Comparison of ENCODE assay signal across 38 cellular contexts in the genomic region with DNA sequence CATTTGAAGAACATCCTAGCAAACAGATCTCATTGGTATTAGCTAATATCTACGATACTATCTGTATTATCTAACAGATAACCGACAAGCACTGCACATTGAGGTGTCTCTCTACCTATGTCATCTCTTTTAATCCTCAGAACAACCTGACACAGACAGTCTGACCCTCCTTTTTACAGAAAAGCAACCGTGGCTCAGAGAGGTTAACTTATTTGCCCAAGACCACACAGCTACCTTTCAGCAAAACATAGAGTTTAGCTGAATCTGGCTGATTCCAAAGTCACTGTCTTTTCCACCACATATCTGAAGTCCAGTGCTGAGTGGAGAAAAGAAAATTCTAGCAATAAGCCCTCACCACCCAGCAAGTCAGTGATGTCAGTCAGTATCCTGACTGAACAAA.
"Had no signal": no experiment of that assay in that cellular context is flagged by ENCODE, and none has a peak within 500 bp of the region (broad histone marks: within the 10 kb centered on the region; RNA-seq: fewer than 3 reads in every experiment).

No MANE protein-coding gene starts in this region.

- H3K4me1 Mint-ChIP-seq: activated CD4-positive, alpha-beta memory T cell treated with anti-CD3 and anti-CD28 coated beads, Interleukin-2, amount 10 ng/mL, durations not matched to agents 7 days and 5 days; activated CD4-positive, alpha-beta T cell treated with anti-CD3 and anti-CD28 coated beads for 36 hours; activated CD4-positive, alpha-beta T cell treated with anti-CD3 and anti-CD28 coated beads, Interleukin-2, amount 10 ng/mL, durations not matched to agents 7 days and 5 days; activated CD8-positive, alpha-beta memory T cell treated with anti-CD3 and anti-CD28 coated beads, Interleukin-2, amount 10 ng/mL, durations not matched to agents 7 days and 5 days; activated T-helper 17 cell treated with anti-CD3 and anti-CD28 coated beads, Interleukin-2, amount 50 U/mL, for 72 hours; central memory CD8-positive, alpha-beta T cell had no signal

- H3K27me3 ChIP-seq: ascending aorta, cardiac muscle cell had no signal

- H3K36me3 Mint-ChIP-seq: activated CD8-positive, alpha-beta memory T cell treated with anti-CD3 and anti-CD28 coated beads, Interleukin-2, amount 10 ng/mL, durations not matched to agents 7 days and 5 days; activated naive CD8-positive, alpha-beta T cell treated with anti-CD3 and anti-CD28 coated beads for 36 hours; brain had no signal

- H3K4me3 ChIP-seq: ascending aorta, cardiac muscle cell had no signal

- H3K27me3 Mint-ChIP-seq: activated CD4-positive, alpha-beta memory T cell treated with anti-CD3 and anti-CD28 coated beads, Interleukin-2, amount 10 ng/mL, durations not matched to agents 7 days and 5 days; activated CD4-positive, alpha-beta T cell treated with anti-CD3 and anti-CD28 coated beads for 36 hours; activated CD4-positive, alpha-beta T cell treated with anti-CD3 and anti-CD28 coated beads, Interleukin-2, amount 10 ng/mL, durations not matched to agents 7 days and 5 days; activated CD8-positive, alpha-beta memory T cell treated with anti-CD3 and anti-CD28 coated beads, Interleukin-2, amount 10 ng/mL, durations not matched to agents 7 days and 5 days; activated naive CD8-positive, alpha-beta T cell treated with anti-CD3 and anti-CD28 coated beads for 36 hours; activated T-helper 17 cell treated with anti-CD3 and anti-CD28 coated beads, Interleukin-2, amount 50 U/mL, for 72 hours; central memory CD8-positive, alpha-beta T cell had no signal

- H3K27ac Mint-ChIP-seq: activated CD4-positive, alpha-beta memory T cell treated with anti-CD3 and anti-CD28 coated beads, Interleukin-2, amount 10 ng/mL, durations not matched to agents 7 days and 5 days; activated CD4-positive, alpha-beta T cell treated with anti-CD3 and anti-CD28 coated beads for 36 hours; activated CD4-positive, alpha-beta T cell treated with anti-CD3 and anti-CD28 coated beads, Interleukin-2, amount 10 ng/mL, durations not matched to agents 7 days and 5 days; activated CD8-positive, alpha-beta memory T cell treated with anti-CD3 and anti-CD28 coated beads, Interleukin-2, amount 10 ng/mL, durations not matched to agents 7 days and 5 days; activated CD8-positive, alpha-beta T cell treated with anti-CD3 and anti-CD28 coated beads, Interleukin-2, amount 10 ng/mL, durations not matched to agents 7 days and 5 days; activated naive CD4-positive, alpha-beta T cell treated with anti-CD3 and anti-CD28 coated beads for 36 hours; activated naive CD4-positive, alpha-beta T cell treated with anti-CD3 and anti-CD28 coated beads, Interleukin-2, amount 50 U/mL, for 72 hours; activated naive CD8-positive, alpha-beta T cell treated with anti-CD3 and anti-CD28 coated beads for 36 hours; activated T-cell treated with anti-CD3 and anti-CD28 coated beads, Interleukin-2, amount 50 U/mL, for 72 hours; activated T-helper 1 cell treated with anti-CD3 and anti-CD28 coated beads, Interleukin-12 subunit alpha, Interleukin-12 subunit beta, Interleukin-2, Interleukin-4 antibody, amounts not matched to agents 30 ng/mL and 10 ng/mL and 1 ng/mL, durations not matched to agents 14 hours and 24 hours and 36 hours; activated T-helper 17 cell treated with anti-CD3 and anti-CD28 coated beads, Interleukin-2, amount 50 U/mL, for 72 hours; brain; T-helper 1 cell treated with Interleukin-12 subunit alpha and Interleukin-12 subunit beta and Interleukin-4 antibody, amounts not matched to agents 30 μg/mL and 1 μg/mL, for 36 hours; T-helper 2 cell treated with Interferon-gamma antibody and Interleukin-4, amounts not matched to agents 5 μg/mL and 100 μg/mL, for 36 hours had no signal

- H3K9me3 ChIP-seq: ascending aorta had no signal

- H3K36me3 ChIP-seq: ascending aorta, cardiac muscle cell had no signal

- H3K9me3 Mint-ChIP-seq: activated CD4-positive, alpha-beta memory T cell treated with anti-CD3 and anti-CD28 coated beads, Interleukin-2, amount 10 ng/mL, durations not matched to agents 7 days and 5 days; activated naive CD4-positive, alpha-beta T cell treated with anti-CD3 and anti-CD28 coated beads for 36 hours; activated naive CD8-positive, alpha-beta T cell treated with anti-CD3 and anti-CD28 coated beads for 36 hours; activated T-cell treated with anti-CD3 and anti-CD28 coated beads, Interleukin-2, amount 50 U/mL, for 4 hours; activated T-helper 17 cell treated with anti-CD3 and anti-CD28 coated beads, Interleukin-2, amount 50 U/mL, for 72 hours; central memory CD8-positive, alpha-beta T cell; T-helper 1 cell treated with Interleukin-12 subunit alpha and Interleukin-12 subunit beta and Interleukin-4 antibody, amounts not matched to agents 30 μg/mL and 1 μg/mL, for 36 hours had no signal

- H3K27ac ChIP-seq: ascending aorta, cardiac muscle cell, VCaP had no signal

- H3K4me3 Mint-ChIP-seq: activated CD4-positive, alpha-beta memory T cell treated with anti-CD3 and anti-CD28 coated beads, Interleukin-2, amount 10 ng/mL, durations not matched to agents 7 days and 5 days; activated CD4-positive, alpha-beta T cell treated with anti-CD3 and anti-CD28 coated beads for 36 hours; activated CD4-positive, alpha-beta T cell treated with anti-CD3 and anti-CD28 coated beads, Interleukin-2, amount 10 ng/mL, durations not matched to agents 7 days and 5 days; activated CD8-positive, alpha-beta memory T cell treated with anti-CD3 and anti-CD28 coated beads, Interleukin-2, amount 10 ng/mL, durations not matched to agents 7 days and 5 days; activated CD8-positive, alpha-beta T cell treated with anti-CD3 and anti-CD28 coated beads, Interleukin-2, amount 10 ng/mL, durations not matched to agents 7 days and 5 days; activated naive CD4-positive, alpha-beta T cell treated with anti-CD3 and anti-CD28 coated beads for 36 hours; activated naive CD8-positive, alpha-beta T cell treated with anti-CD3 and anti-CD28 coated beads for 36 hours; activated T-cell treated with anti-CD3 and anti-CD28 coated beads, Interleukin-2, amount 50 U/mL, for 4 hours; activated T-cell treated with anti-CD3 and anti-CD28 coated beads, Interleukin-2, amount 50 U/mL, for 72 hours; activated T-helper 1 cell treated with anti-CD3 and anti-CD28 coated beads, Interleukin-12 subunit alpha, Interleukin-12 subunit beta, Interleukin-2, Interleukin-4 antibody, amounts not matched to agents 30 ng/mL and 10 ng/mL and 1 ng/mL, durations not matched to agents 14 hours and 24 hours and 36 hours; activated T-helper 17 cell treated with anti-CD3 and anti-CD28 coated beads, Interleukin-2, amount 50 U/mL, for 72 hours; central memory CD8-positive, alpha-beta T cell; T-helper 1 cell treated with Interleukin-12 subunit alpha and Interleukin-12 subunit beta and Interleukin-4 antibody, amounts not matched to agents 30 μg/mL and 1 μg/mL, for 36 hours; T-helper 2 cell treated with Interferon-gamma antibody and Interleukin-4, amounts not matched to agents 5 μg/mL and 100 μg/mL, for 36 hours had no signal

- DNase-seq: activated CD4-positive, alpha-beta memory T cell treated with anti-CD3 and anti-CD28 coated beads, Interleukin-2, amount 10 ng/mL, durations not matched to agents 7 days and 5 days; activated CD4-positive, alpha-beta T cell treated with anti-CD3 and anti-CD28 coated beads for 1 hour; activated CD4-positive, alpha-beta T cell treated with anti-CD3 and anti-CD28 coated beads for 36 hours; activated CD4-positive, alpha-beta T cell treated with anti-CD3 and anti-CD28 coated beads for 48 hours; activated CD4-positive, alpha-beta T cell treated with anti-CD3 and anti-CD28 coated beads, Interleukin-2, amount 10 ng/mL, durations not matched to agents 7 days and 5 days; activated CD4-positive, alpha-beta T cell treated with anti-CD3 and anti-CD28 coated beads, Interleukin-2, amount 50 U/mL, for 48 hours; activated CD4-positive, CD25-positive, alpha-beta regulatory T cell; activated CD8-positive, alpha-beta memory T cell treated with anti-CD3 and anti-CD28 coated beads for 24 hours; activated CD8-positive, alpha-beta memory T cell treated with anti-CD3 and anti-CD28 coated beads, Interleukin-2, amount 10 ng/mL, durations not matched to agents 7 days and 5 days; activated CD8-positive, alpha-beta T cell treated with anti-CD3 and anti-CD28 coated beads, Interleukin-2, amount 10 ng/mL, durations not matched to agents 7 days and 5 days; activated effector memory CD4-positive, alpha-beta T cell treated with anti-CD3 and anti-CD28 coated beads, Interleukin-2, amount 50 U/mL, for 16 hours; activated gamma-delta T cell treated with Interleukin-2 at 50 U/mL for 16 hours; activated naive CD4-positive, alpha-beta T cell; activated naive CD4-positive, alpha-beta T cell treated with anti-CD3 and anti-CD28 coated beads for 36 hours; activated naive CD4-positive, alpha-beta T cell treated with anti-CD3 and anti-CD28 coated beads, Interleukin-2, amount 50 U/mL, for 16 hours; activated naive CD8-positive, alpha-beta T cell treated with anti-CD3 and anti-CD28 coated beads for 36 hours; activated T-cell treated with anti-CD3 and anti-CD28 coated beads for 4 hours; activated T-cell treated with anti-CD3 and anti-CD28 coated beads, Interleukin-2, amount 50 U/mL, for 1 hour; activated T-cell treated with anti-CD3 and anti-CD28 coated beads, Interleukin-2, amount 50 U/mL, for 4 hours; activated T-cell treated with anti-CD3 and anti-CD28 coated beads, Interleukin-2, amount 50 U/mL, for 72 hours; amygdala; anterior cingulate cortex; caudate nucleus; cerebellar nuclear complex; T-helper 1 cell; T-helper 2 cell; T-helper 9 cell had no signal

- ATAC-seq: activated CD4-positive, alpha-beta T cell treated with anti-CD3 and anti-CD28 coated beads for 36 hours; activated CD4-positive, CD25-positive, alpha-beta regulatory T cell treated with anti-CD3 and anti-CD28 coated beads, Interleukin-2, amount 50 U/mL, for 24 hours; activated CD8-positive, alpha-beta memory T cell treated with anti-CD3 and anti-CD28 coated beads, Interleukin-2, amount 10 ng/mL, durations not matched to agents 7 days and 5 days; activated CD8-positive, alpha-beta T cell treated with anti-CD3 and anti-CD28 coated beads, Interleukin-2, amount 10 ng/mL, durations not matched to agents 7 days and 5 days; activated naive CD4-positive, alpha-beta T cell treated with anti-CD3 and anti-CD28 coated beads, Interleukin-2, amount 50 U/mL, for 72 hours; activated T-cell treated with anti-CD3 and anti-CD28 coated beads, Interleukin-2, amount 50 U/mL, for 4 hours; activated T-cell treated with anti-CD3 and anti-CD28 coated beads, Interleukin-2, amount 50 U/mL, for 72 hours; activated T-helper 17 cell treated with anti-CD3 and anti-CD28 coated beads, Interleukin-2, amount 50 U/mL, for 72 hours had no signal
